8 cellular contexts compared by ENCODE assay signal in genomic region chr20:48392407-48393310, GRCh38.
"Had no signal": no experiment of that assay in that cellular context is flagged by ENCODE, and none has a peak within 500 bp of the region (broad histone marks: within the 10 kb centered on the region; RNA-seq: fewer than 3 reads in every experiment).

No MANE protein-coding gene starts in this region.

- H3K36me3 ChIP-seq: HAP-1 had no signal

- H2AFZ ChIP-seq: GM23248 had no signal

- FAIRE-seq: K562 had no signal

- ATAC-seq: HCT116, K562 had no signal

- H3K4me3 ChIP-seq: GM23248, HAP-1, K562 had no signal

- H3K4me1 ChIP-seq: HAP-1 had no signal

- DNase-seq: GM23248, GOT3, H7, HFFc6, IMR-90 had no signal

- H3K27ac ChIP-seq: GM23248 had no signal

- H3K9ac ChIP-seq: GM23248 had no signal
